ENCODE assay signal across 18 cellular contexts in genomic region chr7:904847-905246, GRCh38. TPM values are rescaled to one million over a fixed set of nuclear protein-coding genes. Genes with fewer than 3 reads are reported as not detected.
DNase-seq lines count a peak whose midpoint lies in the region; ATAC-seq and TF ChIP-seq lines count a peak whose summit lies in the region.
"Had no signal": no experiment of that assay in that cellular context is flagged by ENCODE, and none has a peak within 500 bp of the region (broad histone marks: within the 10 kb centered on the region; RNA-seq: fewer than 3 reads in every experiment).

No MANE protein-coding gene starts in this region.

- H3K4me3 Mint-ChIP-seq in stimulated activated naive B cell treated with anti-CD40 and anti-IgM and Interleukin-4, amounts not matched to agents 10 μg/mL and 1 μg/mL and 100 μg/mL, for 72 hours: no peak overlapping the region
- H3K4me3 Mint-ChIP-seq: activated naive CD8-positive, alpha-beta T cell treated with anti-CD3 and anti-CD28 coated beads, Interleukin-2, amount 10 ng/mL, durations not matched to agents 7 days and 5 days; B cell; natural killer cell had no signal

- no peaks in the 10 kb centered on the region for H3K27me3 ChIP-seq in breast epithelium
- peaks cover 3 to 39% (median 15%) of the 10 kb centered on the region in 3 experiments for H3K27me3 ChIP-seq in neuronal stem cell (ENCODE audit: control insufficient read depth in 3 of 3, insufficient read depth in 3 of 3, low read depth in 1 of 3, low read length in 3 of 3)

- H3K4me3 ChIP-seq in breast epithelium: peak overlapping the region in 2 of 3 donors; percentile 23 to 28
- H3K4me3 ChIP-seq in neuronal stem cell (ENCODE audit: low read length in 2 of 2): no peak overlapping the region
- H3K4me3 ChIP-seq: left lung had no signal

- H2AK5ac ChIP-seq in neuronal stem cell (ENCODE audit: low read depth, low read length): peak overlapping the region; percentile 97

- DNase-seq in AG08395 (ENCODE audit: low spot score) (peak; percentile 42), HK-2 (ENCODE audit: unreplicated experiment) (peak; percentile 65), breast epithelium (ENCODE audit: low spot score in 2 of 2) (no peak), neuronal stem cell (ENCODE audit: low spot score) (no peak), NCI-H2196 treated with DMSO at 0.1 percent for 48 hours (lab: John Stamatoyannopoulos, UW; ENCODE audit: unreplicated experiment) (no peak), dermis blood vessel endothelial cell (no peak), dedifferentiated amniotic fluid mesenchymal stem cell (ENCODE audit: extremely low spot score) (no peak)
- no peak for DNase-seq in stimulated activated naive B cell treated with anti-CD40 and anti-IgM and Interleukin-4, amounts not matched to agents 10 μg/mL and 1 μg/mL and 100 μg/mL, for 72 hours
- DNase-seq: activated CD4-positive, alpha-beta T cell treated with anti-CD3 and anti-CD28 coated beads for 48 hours; activated naive CD8-positive, alpha-beta T cell treated with anti-CD3 and anti-CD28 coated beads, Interleukin-2, amount 10 ng/mL, durations not matched to agents 7 days and 5 days; natural killer cell; NCI-H1092; retina; SHP77; T1000; trophoblast cell had no signal

- no peak for ATAC-seq in stimulated activated naive B cell treated with anti-CD40 and anti-IgM and Interleukin-4, amounts not matched to agents 10 μg/mL and 1 μg/mL and 100 μg/mL, for 72 hours (replicated peaks)
- ATAC-seq: left lung, natural killer cell had no signal

- H2BK5ac ChIP-seq in neuronal stem cell (ENCODE audit: low read length): peak overlapping the region; percentile 75

- peak overlapping the region; percentile 69 for H2AFZ ChIP-seq in neuronal stem cell (ENCODE audit: low read length)

- H3K4me1 Mint-ChIP-seq in stimulated activated naive B cell treated with anti-CD40 and anti-IgM and Interleukin-4, amounts not matched to agents 10 μg/mL and 1 μg/mL and 100 μg/mL, for 72 hours: peaks cover 3 to 8% of the 10 kb centered on the region in 2 donors
- H3K4me1 Mint-ChIP-seq: activated naive CD8-positive, alpha-beta T cell treated with anti-CD3 and anti-CD28 coated beads, Interleukin-2, amount 10 ng/mL, durations not matched to agents 7 days and 5 days had no signal

- H3K27ac Mint-ChIP-seq in stimulated activated naive B cell treated with anti-CD40 and anti-IgM and Interleukin-4, amounts not matched to agents 10 μg/mL and 1 μg/mL and 100 μg/mL, for 72 hours: no peak overlapping the region
- H3K27ac Mint-ChIP-seq: activated naive CD8-positive, alpha-beta T cell treated with anti-CD3 and anti-CD28 coated beads, Interleukin-2, amount 10 ng/mL, durations not matched to agents 7 days and 5 days; B cell had no signal

- intact Hi-C loops in breast epithelium (cut with DNase I; ENCODE audit: low total_unique reads): no loop called here

- no peak overlapping the region for H2BK12ac ChIP-seq in neuronal stem cell (ENCODE audit: low read length)

- peak overlapping the region; percentile 57 for H3K18ac ChIP-seq in neuronal stem cell (ENCODE audit: low read length)

- H3K23ac ChIP-seq in neuronal stem cell (ENCODE audit: low read depth, low read length, poor library complexity): no peak overlapping the region

- H3K4ac ChIP-seq in neuronal stem cell (ENCODE audit: low read length): no peak overlapping the region

- TF ChIP-seq CTCF in breast epithelium (IDR thresholded peaks at IDR 0.05): no peak

- H3K36me3 ChIP-seq in breast epithelium (no peaks in the 10 kb centered on the region), neuronal stem cell (replicated peaks in 1 of 2; ENCODE audit: control insufficient read depth in 2 of 2, insufficient read depth in 2 of 2, low read length in 2 of 2) (no peaks in the 10 kb centered on the region)

- H3K9me3 ChIP-seq in breast epithelium (peaks cover 0 to 3% of the 10 kb centered on the region in 2 donors), neuronal stem cell (replicated peaks in 1 of 2; ENCODE audit: control insufficient read depth in 2 of 2, insufficient read depth in 1 of 2, low read depth in 1 of 2, low read length in 2 of 2) (no peaks in the 10 kb centered on the region)
- H3K9me3 ChIP-seq: left lung had no signal

- H3K27me3 Mint-ChIP-seq in stimulated activated naive B cell treated with anti-CD40 and anti-IgM and Interleukin-4, amounts not matched to agents 10 μg/mL and 1 μg/mL and 100 μg/mL, for 72 hours: peaks cover 9 to 11% of the 10 kb centered on the region in 2 donors
- H3K27me3 Mint-ChIP-seq: activated naive CD8-positive, alpha-beta T cell treated with anti-CD3 and anti-CD28 coated beads, Interleukin-2, amount 10 ng/mL, durations not matched to agents 7 days and 5 days had no signal

- no peak overlapping the region for H3K4me2 ChIP-seq in neuronal stem cell (ENCODE audit: insufficient read depth, low read length, poor library complexity, severe bottlenecking)

- no peak overlapping the region for H3K9ac ChIP-seq in neuronal stem cell (ENCODE audit: low read depth, low read length, poor library complexity)

- no peak overlapping the region for H4K8ac ChIP-seq in neuronal stem cell (ENCODE audit: low read depth, low read length)

- H3K36me3 Mint-ChIP-seq in stimulated activated naive B cell treated with anti-CD40 and anti-IgM and Interleukin-4, amounts not matched to agents 10 μg/mL and 1 μg/mL and 100 μg/mL, for 72 hours: peaks cover 14 to 24% of the 10 kb centered on the region in 2 donors
- H3K36me3 Mint-ChIP-seq: activated naive CD8-positive, alpha-beta T cell treated with anti-CD3 and anti-CD28 coated beads, Interleukin-2, amount 10 ng/mL, durations not matched to agents 7 days and 5 days; natural killer cell had no signal

- WGBS in neuronal stem cell (ENCODE audit: extremely low coverage in 2 of 2, insufficient read length in 2 of 2, insufficient replicate concordance in 1 of 2), 2 donors: no CpG with 5 or more reads among the region's 20 CpGs

- H2BK15ac ChIP-seq in neuronal stem cell (ENCODE audit: low read length): no peak overlapping the region

- no peak for TF ChIP-seq POLR2A in breast epithelium (IDR thresholded peaks at IDR 0.05)

- H3K4me1 ChIP-seq in breast epithelium (no peaks in the 10 kb centered on the region), neuronal stem cell (ENCODE audit: control insufficient read depth in 2 of 2, insufficient read depth in 1 of 2, low read depth in 1 of 2, low read length in 2 of 2) (peaks cover 0 to 2% of the 10 kb centered on the region in 2 donors)

- no peak overlapping the region for H4K91ac ChIP-seq in neuronal stem cell (ENCODE audit: low read depth, low read length, poor library complexity)

- no peak overlapping the region for H3K27ac ChIP-seq in breast epithelium
- no peak overlapping the region for H3K27ac ChIP-seq in neuronal stem cell (replicated peaks; ENCODE audit: low read length)
- H3K27ac ChIP-seq: left lung had no signal

- H3K9me3 Mint-ChIP-seq in stimulated activated naive B cell treated with anti-CD40 and anti-IgM and Interleukin-4, amounts not matched to agents 10 μg/mL and 1 μg/mL and 100 μg/mL, for 72 hours: no peaks in the 10 kb centered on the region
- H3K9me3 Mint-ChIP-seq: activated naive CD8-positive, alpha-beta T cell treated with anti-CD3 and anti-CD28 coated beads, Interleukin-2, amount 10 ng/mL, durations not matched to agents 7 days and 5 days; natural killer cell had no signal

- no peak overlapping the region for H3K14ac ChIP-seq in neuronal stem cell (ENCODE audit: low read length)

- H3K79me1 ChIP-seq in neuronal stem cell (ENCODE audit: low read depth, low read length): peaks cover 7% of the 10 kb centered on the region

- H2BK120ac ChIP-seq in neuronal stem cell (ENCODE audit: low read depth, low read length): no peak overlapping the region

RNA-seq across cellular contexts. Expression of gene GET4, which starts 28.5 kb away (rescaled TPM):
- total RNA-seq in breast epithelium (10 to 100 TPM; 23.7 to 33.4 (median 29.5) TPM), dermis blood vessel endothelial cell (35.4 and 45.0 TPM in 2 replicates)
- 28.4 TPM for polyA plus RNA-seq in neuronal stem cell (2013, experiment 1 of 2)
- polyA plus RNA-seq in neuronal stem cell (2013, experiment 2 of 2): 27.9 TPM

RNA-seq across cellular contexts. Expression of gene ADAP1, which starts 49.6 kb away (rescaled TPM):
- total RNA-seq in breast epithelium (10 to 100 TPM in 2 of 3 donors, 1 to 10 TPM in 1; 7.5 to 15.5 (median 14.0) TPM), dermis blood vessel endothelial cell (1.7 and 2.9 TPM in 2 replicates)
- 0.50 TPM for polyA plus RNA-seq in neuronal stem cell (2013, experiment 1 of 2)
- 0.48 TPM for polyA plus RNA-seq in neuronal stem cell (2013, experiment 2 of 2)

Comparison
In these comparisons a context has a peak if more than half of its experiments do, and no peak if none do; other contexts are left out.
1. DNase-seq: peak in AG08395 (single experiment) and HK-2 (single experiment); none in breast epithelium (0 of 2), neuronal stem cell (single experiment), stimulated activated naive B cell treated with anti-CD40 and anti-IgM and Interleukin-4, amounts not matched to agents 10 μg/mL and 1 μg/mL and 100 μg/mL, for 72 hours (single experiment), NCI-H2196 treated with DMSO at 0.1 percent for 48 hours (single experiment), dermis blood vessel endothelial cell (single experiment) and dedifferentiated amniotic fluid mesenchymal stem cell (single experiment).
2. H3K4me3 ChIP-seq: peak in breast epithelium (2 of 3); none in neuronal stem cell (0 of 2).